ENCODE assay signal across 13 cellular contexts in genomic region chr2:212727751-212728150, GRCh38.
DNase-seq lines count a peak whose midpoint lies in the region; ATAC-seq, FAIRE-seq and TF ChIP-seq lines count a peak whose summit lies in the region.
"Had no signal": no experiment of that assay in that cellular context is flagged by ENCODE, and none has a peak within 500 bp of the region (broad histone marks: within the 10 kb centered on the region; RNA-seq: fewer than 3 reads in every experiment).

No MANE protein-coding gene starts in this region.

- peaks cover 9% of the 10 kb centered on the region for H3K4me1 Mint-ChIP-seq in activated T-helper 1 cell treated with anti-CD3 and anti-CD28 coated beads, Interleukin-12 subunit alpha, Interleukin-12 subunit beta, Interleukin-2, Interleukin-4 antibody, amounts not matched to agents 30 ng/mL and 10 ng/mL and 1 ng/mL, durations not matched to agents 14 hours and 24 hours and 36 hours (ENCODE audit: low read depth)
- H3K4me1 Mint-ChIP-seq in CD4-positive, alpha-beta memory T cell, result no peaks in the 10 kb centered on the region

- intact Hi-C loops in activated T-helper 1 cell treated with anti-CD3 and anti-CD28 coated beads, Interleukin-12 subunit alpha, Interleukin-12 subunit beta, Interleukin-2, Interleukin-4 antibody, amounts not matched to agents 30 ng/mL and 10 ng/mL and 1 ng/mL, durations not matched to agents 14 hours and 24 hours and 36 hours (cut with micrococcal nuclease), result loop anchor here (5.0 kb wide), 1 partner anchor 290 kb away; no protein-coding TSS in a partner anchor
- intact Hi-C loops in body of pancreas (cut with DNase I) (no loop called here), head of caudate nucleus (cut with DNase I) (no loop called here)
- intact Hi-C loops in CD4-positive, alpha-beta memory T cell (cut with micrococcal nuclease), result no loop called here

- peak overlapping the region; percentile 69 for H3K27ac Mint-ChIP-seq in activated T-helper 1 cell treated with anti-CD3 and anti-CD28 coated beads, Interleukin-12 subunit alpha, Interleukin-12 subunit beta, Interleukin-2, Interleukin-4 antibody, amounts not matched to agents 30 ng/mL and 10 ng/mL and 1 ng/mL, durations not matched to agents 14 hours and 24 hours and 36 hours
- no peak overlapping the region for H3K27ac Mint-ChIP-seq in CD4-positive, alpha-beta memory T cell

- no peaks in the 10 kb centered on the region for H3K36me3 Mint-ChIP-seq in activated T-helper 1 cell treated with anti-CD3 and anti-CD28 coated beads, Interleukin-12 subunit alpha, Interleukin-12 subunit beta, Interleukin-2, Interleukin-4 antibody, amounts not matched to agents 30 ng/mL and 10 ng/mL and 1 ng/mL, durations not matched to agents 14 hours and 24 hours and 36 hours (ENCODE audit: low read depth)
- H3K36me3 Mint-ChIP-seq in CD4-positive, alpha-beta memory T cell, result peaks cover 0 to 4% of the 10 kb centered on the region in 2 donors

- POLR2A ChIA-PET in CD4-positive, alpha-beta memory T cell (lab: Charles Lee; ENCODE audit: partially characterized antibody), result no interaction called here

- ATAC-seq in GM19324 (IDR thresholded peaks at IDR 0.05; ENCODE audit: low FRiP score, unreplicated experiment) (peak; percentile 45), HG02938 (IDR thresholded peaks at IDR 0.05; ENCODE audit: unreplicated experiment) (peak; percentile 29), body of pancreas (no peak)

- no peak overlapping the region for H3K27ac ChIP-seq in body of pancreas
- no peak overlapping the region for H3K27ac ChIP-seq in CD4-positive, alpha-beta memory T cell (ENCODE audit: low read depth, low read length)
- H3K27ac ChIP-seq: C4-2B had no signal

- no peak for DNase-seq in GM12891 (ENCODE audit: insufficient read length, low spot score)
- DNase-seq in activated T-helper 1 cell treated with anti-CD3 and anti-CD28 coated beads, Interleukin-12 subunit alpha, Interleukin-12 subunit beta, Interleukin-2, Interleukin-4 antibody, amounts not matched to agents 30 ng/mL and 10 ng/mL and 1 ng/mL, durations not matched to agents 14 hours and 24 hours and 36 hours (ENCODE audit: low spot score), result no peak
- DNase-seq in body of pancreas, result no peak
- no peak for DNase-seq in frontal cortex (ENCODE audit: low spot score in 2 of 2)
- no peak for DNase-seq in head of caudate nucleus
- no peak for DNase-seq in CD4-positive, alpha-beta memory T cell
- DNase-seq: activated effector memory CD4-positive, alpha-beta T cell treated with Interleukin-2 at 50 U/mL for 16 hours; effector CD8-positive, alpha-beta T cell; IMR-90; NCI-H774 had no signal

- H3K4me3 ChIP-seq in body of pancreas, result no peak overlapping the region
- H3K4me3 ChIP-seq in CD4-positive, alpha-beta memory T cell (ENCODE audit: low read length in 2 of 2), result no peak overlapping the region

- TF ChIP-seq POLR2A in GM12891 (IDR thresholded peaks at IDR 0.05; ENCODE audit: low read depth, low read length) (no peak), body of pancreas (IDR thresholded peaks at IDR 0.05) (no peak)

- no peaks in the 10 kb centered on the region for H3K9me3 ChIP-seq in body of pancreas
- no peaks in the 10 kb centered on the region for H3K9me3 ChIP-seq in CD4-positive, alpha-beta memory T cell (ENCODE audit: control insufficient read depth in 1 of 2, low read length in 2 of 2)

- WGBS in body of pancreas, 2 donors, result 79% methylated on average over 3 of the region's 3 CpGs

- CTCF ChIA-PET in CD4-positive, alpha-beta memory T cell (lab: Charles Lee; ENCODE audit: partially characterized antibody), result no interaction called here

- peak; percentile 38 for FAIRE-seq in GM12891 (lab: Jason Lieb, UNC)
- no peak for FAIRE-seq in frontal cortex (lab: Jason Lieb, UNC)

- TF ChIP-seq CTCF in body of pancreas (IDR thresholded peaks at IDR 0.05), result no peak

- H3K27me3 ChIP-seq in body of pancreas, result no peaks in the 10 kb centered on the region
- no peaks in the 10 kb centered on the region for H3K27me3 ChIP-seq in CD4-positive, alpha-beta memory T cell (ENCODE audit: insufficient read depth, low read length)

- peaks cover 2% of the 10 kb centered on the region for H3K27me3 Mint-ChIP-seq in activated T-helper 1 cell treated with anti-CD3 and anti-CD28 coated beads, Interleukin-12 subunit alpha, Interleukin-12 subunit beta, Interleukin-2, Interleukin-4 antibody, amounts not matched to agents 30 ng/mL and 10 ng/mL and 1 ng/mL, durations not matched to agents 14 hours and 24 hours and 36 hours (ENCODE audit: insufficient read depth)
- no peaks in the 10 kb centered on the region for H3K27me3 Mint-ChIP-seq in CD4-positive, alpha-beta memory T cell

- H3K4me1 ChIP-seq in body of pancreas, result no peaks in the 10 kb centered on the region
- no peaks in the 10 kb centered on the region for H3K4me1 ChIP-seq in CD4-positive, alpha-beta memory T cell (ENCODE audit: insufficient read depth, low read length)

- H3K9me3 Mint-ChIP-seq in activated T-helper 1 cell treated with anti-CD3 and anti-CD28 coated beads, Interleukin-12 subunit alpha, Interleukin-12 subunit beta, Interleukin-2, Interleukin-4 antibody, amounts not matched to agents 30 ng/mL and 10 ng/mL and 1 ng/mL, durations not matched to agents 14 hours and 24 hours and 36 hours, result no peaks in the 10 kb centered on the region
- H3K9me3 Mint-ChIP-seq in CD4-positive, alpha-beta memory T cell, result peaks cover 0 to 5% (median 0%) of the 10 kb centered on the region in 8 donors

- no peak overlapping the region for H3K4me3 Mint-ChIP-seq in activated T-helper 1 cell treated with anti-CD3 and anti-CD28 coated beads, Interleukin-12 subunit alpha, Interleukin-12 subunit beta, Interleukin-2, Interleukin-4 antibody, amounts not matched to agents 30 ng/mL and 10 ng/mL and 1 ng/mL, durations not matched to agents 14 hours and 24 hours and 36 hours
- H3K4me3 Mint-ChIP-seq in CD4-positive, alpha-beta memory T cell, result no peak overlapping the region

- no peaks in the 10 kb centered on the region for H3K36me3 ChIP-seq in body of pancreas (replicated peaks in 1 of 2; ENCODE audit: insufficient read depth in 1 of 2, low read depth in 2 of 2)
- H3K36me3 ChIP-seq in CD4-positive, alpha-beta memory T cell (ENCODE audit: insufficient read depth, low read length), result no peaks in the 10 kb centered on the region

TF ChIP-seq in GM12891, 5 proteins besides CTCF, POLR2A, EP300 and RAD21:
- TF ChIP-seq SPI1 (IDR thresholded peaks at IDR 0.05; ENCODE audit: low read depth, low read length) (no peak), POU2F2 (IDR thresholded peaks at IDR 0.05; ENCODE audit: low read depth, low read length) (peak; percentile 82)
